Comparison of ENCODE assay signal across 29 cellular contexts in genomic region chr17:18958611-18959010, GRCh38. TPM values are rescaled to one million over a fixed set of nuclear protein-coding genes. Genes with fewer than 3 reads are reported as not detected.
"Had no signal": no experiment of that assay in that cellular context is flagged by ENCODE, and none has a peak within 500 bp of the region (broad histone marks: within the 10 kb centered on the region; RNA-seq: fewer than 3 reads in every experiment).

No MANE protein-coding gene starts in this region.

- H3K36me3 ChIP-seq: esophagus muscularis mucosa, left lung, ovary, prostate gland, upper lobe of left lung, vagina, WERI-Rb-1 had no signal

- H3K27ac Mint-ChIP-seq: activated naive CD4-positive, alpha-beta T cell treated with anti-CD3 and anti-CD28 coated beads, Interleukin-2, amount 50 U/mL, for 24 hours; activated naive CD8-positive, alpha-beta T cell treated with anti-CD3 and anti-CD28 coated beads, Interleukin-2, amount 50 U/mL, for 24 hours; nephron; stimulated activated memory B cell treated with anti-CD40 and anti-IgM and Interleukin-4, amounts not matched to agents 10 μg/mL and 1 μg/mL and 100 μg/mL, for 72 hours; T-helper 1 cell treated with Interleukin-12 subunit alpha and Interleukin-12 subunit beta and Interleukin-4 antibody, amounts not matched to agents 30 μg/mL and 1 μg/mL, for 36 hours had no signal

- H3K27ac ChIP-seq: esophagus muscularis mucosa, left lung, ovary, prostate gland, upper lobe of left lung, vagina, WERI-Rb-1 had no signal

- H3K27me3 ChIP-seq: esophagus muscularis mucosa, left lung, ovary, upper lobe of left lung, vagina had no signal

- H3K4me3 ChIP-seq: esophagus muscularis mucosa, left lung, lung, mucosa of descending colon, ovary, prostate gland, smooth muscle cell, upper lobe of left lung, vagina had no signal

- DNase-seq: activated CD4-positive, alpha-beta T cell treated with anti-CD3 and anti-CD28 coated beads for 48 hours; activated CD4-positive, alpha-beta T cell treated with anti-CD3 and anti-CD28 coated beads, Interleukin-2, amount 50 U/mL, for 48 hours; activated CD8-positive, alpha-beta memory T cell treated with anti-CD3 and anti-CD28 coated beads for 24 hours; activated gamma-delta T cell; activated naive CD8-positive, alpha-beta T cell treated with anti-CD3 and anti-CD28 coated beads, Interleukin-2, amount 50 U/mL, for 24 hours; amygdala; caudate nucleus; foreskin melanocyte; left lung; retina; stimulated activated CD4-positive, alpha-beta T cell treated with anti-CD3 and anti-CD28 coated beads, Interleukin-1b, Interleukin-23, amount 100 ng/mL, for 48 hours; stimulated activated CD4-positive, alpha-beta T cell treated with anti-CD3 and anti-CD28 coated beads, Interleukin-4, amount 100 ng/mL, for 4 hours; stimulated activated CD8-positive, alpha-beta memory T cell treated with anti-CD3 and anti-CD28 coated beads, Interleukin-4, amount 100 ng/mL, for 48 hours; stimulated activated naive CD8-positive, alpha-beta T cell treated with anti-CD3 and anti-CD28 coated beads, Interleukin-15, amount 100 ng/mL, for 72 hours; substantia nigra; T1000; upper lobe of left lung; WERI-Rb-1 had no signal

- H3K27me3 Mint-ChIP-seq: activated naive CD4-positive, alpha-beta T cell treated with anti-CD3 and anti-CD28 coated beads, Interleukin-2, amount 50 U/mL, for 24 hours; activated naive CD8-positive, alpha-beta T cell treated with anti-CD3 and anti-CD28 coated beads, Interleukin-2, amount 50 U/mL, for 24 hours; stimulated activated memory B cell treated with anti-CD40 and anti-IgM and Interleukin-4, amounts not matched to agents 10 μg/mL and 1 μg/mL and 100 μg/mL, for 72 hours; stimulated activated naive CD8-positive, alpha-beta T cell treated with anti-CD3 and anti-CD28 coated beads, Interleukin-15, amount 100 ng/mL, for 72 hours had no signal

- H3K4me1 ChIP-seq: left lung, prostate gland, vagina had no signal

- H3K36me3 Mint-ChIP-seq: activated naive CD4-positive, alpha-beta T cell treated with anti-CD3 and anti-CD28 coated beads, Interleukin-2, amount 50 U/mL, for 24 hours; stimulated activated memory B cell treated with anti-CD40 and anti-IgM and Interleukin-4, amounts not matched to agents 10 μg/mL and 1 μg/mL and 100 μg/mL, for 72 hours had no signal

- H3K9me3 Mint-ChIP-seq: activated naive CD4-positive, alpha-beta T cell treated with anti-CD3 and anti-CD28 coated beads, Interleukin-2, amount 50 U/mL, for 24 hours; activated naive CD8-positive, alpha-beta T cell treated with anti-CD3 and anti-CD28 coated beads, Interleukin-2, amount 50 U/mL, for 24 hours; nephron; stimulated activated memory B cell treated with anti-CD40 and anti-IgM and Interleukin-4, amounts not matched to agents 10 μg/mL and 1 μg/mL and 100 μg/mL, for 72 hours; stimulated activated naive CD8-positive, alpha-beta T cell treated with anti-CD3 and anti-CD28 coated beads, Interleukin-15, amount 100 ng/mL, for 72 hours; T-helper 1 cell treated with Interleukin-12 subunit alpha and Interleukin-12 subunit beta and Interleukin-4 antibody, amounts not matched to agents 30 μg/mL and 1 μg/mL, for 36 hours had no signal

- H3K4me3 Mint-ChIP-seq: activated naive CD4-positive, alpha-beta T cell treated with anti-CD3 and anti-CD28 coated beads, Interleukin-2, amount 50 U/mL, for 24 hours; activated naive CD8-positive, alpha-beta T cell treated with anti-CD3 and anti-CD28 coated beads, Interleukin-2, amount 50 U/mL, for 24 hours; nephron; stimulated activated memory B cell treated with anti-CD40 and anti-IgM and Interleukin-4, amounts not matched to agents 10 μg/mL and 1 μg/mL and 100 μg/mL, for 72 hours; stimulated activated naive CD8-positive, alpha-beta T cell treated with anti-CD3 and anti-CD28 coated beads, Interleukin-15, amount 100 ng/mL, for 72 hours; T-helper 1 cell treated with Interleukin-12 subunit alpha and Interleukin-12 subunit beta and Interleukin-4 antibody, amounts not matched to agents 30 μg/mL and 1 μg/mL, for 36 hours had no signal

- H3K9me3 ChIP-seq: esophagus muscularis mucosa, left lung, mucosa of descending colon, ovary, prostate gland, upper lobe of left lung, vagina had no signal

- H3K4me1 Mint-ChIP-seq: nephron had no signal

- H3K4me2 ChIP-seq: smooth muscle cell had no signal

RNA-seq across cellular contexts. Expression of gene SLC5A10, which starts 6.6 kb away (rescaled TPM):
- polyA plus RNA-seq: smooth muscle cell had no signal
